8 cellular contexts compared by ENCODE assay signal in genomic region chrX:48972214-48973164, GRCh38. TPM values are rescaled to one million over a fixed set of nuclear protein-coding genes. Genes with fewer than 3 reads are reported as not detected.
DNase-seq lines count a peak whose midpoint lies in the region; ATAC-seq and TF ChIP-seq lines count a peak whose summit lies in the region.

No MANE protein-coding gene starts in this region.

- peak; percentile 55 for DNase-seq in Daoy (ENCODE audit: low read depth)
- DNase-seq in KBM-7 = peak; percentile 65
- peak; percentile 53 for DNase-seq in T1000 (lab: John Stamatoyannopoulos, UW)
- peak; percentile 34 for DNase-seq in lung (ENCODE audit: low spot score)
- DNase-seq in suprapubic skin (ENCODE audit: low spot score in 2 of 2) = no peak

- H3K4me3 ChIP-seq in ectodermal cell (ENCODE audit: insufficient read depth, low read depth, low read length) (peak overlapping the region; percentile 41), lung (no peak overlapping the region), suprapubic skin (peak overlapping the region; percentile 34)

- TF ChIP-seq EP300 in suprapubic skin (IDR thresholded peaks at IDR 0.05) = no peak

- H3K4me1 ChIP-seq in ectodermal cell (ENCODE audit: control insufficient read depth, insufficient read depth, low read length) (no peaks in the 10 kb centered on the region), lung (ENCODE audit: control insufficient read depth in 2 of 2, insufficient read depth in 2 of 2, low read length in 2 of 2) (no peaks in the 10 kb centered on the region), suprapubic skin (peaks cover 15% of the 10 kb centered on the region)

- H3K36me3 ChIP-seq in ectodermal cell (ENCODE audit: control insufficient read depth, insufficient read depth, low read length) (no peaks in the 10 kb centered on the region), lung (ENCODE audit: control insufficient read depth in 2 of 2, insufficient read depth in 2 of 2, low read length in 2 of 2) (peaks cover 2 to 15% of the 10 kb centered on the region in 2 donors), suprapubic skin (peaks cover 23% of the 10 kb centered on the region)

- WGBS in ectodermal cell, 2 experiments = 31 to 32% methylated on average over 12 to 13 of the region's 13 CpGs
- 38 to 40% methylated on average over 10 to 13 of the region's 13 CpGs for WGBS in lung, 2 donors
- 43% methylated on average over 13 of the region's 13 CpGs for WGBS in suprapubic skin

- TF ChIP-seq CTCF in lung (IDR thresholded peaks at IDR 0.05; ENCODE audit: control extremely low read depth, extremely low read depth) = no peak
- peak in 1 of 2 donors; percentile 31 for TF ChIP-seq CTCF in suprapubic skin (IDR thresholded peaks at IDR 0.05)

- ATAC-seq in lung (ENCODE audit: insufficient read depth, low FRiP score) (no peak), HG03342 (IDR thresholded peaks at IDR 0.05; ENCODE audit: unreplicated experiment) (no peak), GM21367 (IDR thresholded peaks at IDR 0.05; ENCODE audit: unreplicated experiment) (no peak)

- in situ Hi-C loops in KBM-7 (cut with MboI; ENCODE audit: low pct_unique_long_range_greater_than_20kb, low sequenced_read_pairs) = no loop called here

- H3K27ac ChIP-seq in ectodermal cell (ENCODE audit: insufficient read depth, low read depth, low read length, poor library complexity, severe bottlenecking) (no peak overlapping the region), lung (ENCODE audit: low read depth in 1 of 2, low read length in 1 of 2) (no peak overlapping the region), suprapubic skin (no peak overlapping the region)

- no peak for TF ChIP-seq POLR2A in suprapubic skin (IDR thresholded peaks at IDR 0.05)

- H3K27me3 ChIP-seq in ectodermal cell (ENCODE audit: control insufficient read depth, insufficient read depth, low read length, poor library complexity, severe bottlenecking) (no peaks in the 10 kb centered on the region), lung (ENCODE audit: control insufficient read depth, insufficient read depth) (no peaks in the 10 kb centered on the region), suprapubic skin (no peaks in the 10 kb centered on the region)

- no peaks in the 10 kb centered on the region for H3K9me3 ChIP-seq in ectodermal cell (ENCODE audit: control insufficient read depth, low read length)
- H3K9me3 ChIP-seq in lung (ENCODE audit: control insufficient read depth in 2 of 2, insufficient read depth in 1 of 2, low read length in 1 of 2) = no peaks in the 10 kb centered on the region
- H3K9me3 ChIP-seq in suprapubic skin = no peaks in the 10 kb centered on the region

RNA-seq across cellular contexts. Expression of gene KCND1, which starts 0.8 kb away (rescaled TPM):
- 0.18 and 0.46 TPM in 2 replicates for total RNA-seq in Daoy (2014; rRNA removed; shearing (Covaris generic))
- 7.7 TPM for polyA plus RNA-seq in ectodermal cell (2013, experiment 1 of 4)
- polyA plus RNA-seq in ectodermal cell (2013, experiment 2 of 4) = 7.2 TPM
- 5.9 TPM for polyA plus RNA-seq in ectodermal cell (2013, experiment 3 of 4)
- polyA plus RNA-seq in ectodermal cell (2013, experiment 4 of 4) = 6.8 TPM
- total RNA-seq in lung = 1 to 10 TPM; 1.4 to 1.7 TPM
- polyA plus RNA-seq in lung = 1 to 10 TPM in 1 of 2 donors, under 1 TPM in 1; 0.65 to 1.3 TPM
- 1 to 10 TPM in 3 of 4 donors, under 1 TPM in 1; 0.55 to 2.8 (median 1.3) TPM for total RNA-seq in suprapubic skin

RNA-seq across cellular contexts. Expression of gene OTUD5, which starts 15.1 kb away (rescaled TPM):
- total RNA-seq in Daoy (2014; rRNA removed; shearing (Covaris generic)) = 16.8 and 17.8 TPM in 2 replicates
- 60.9 TPM for polyA plus RNA-seq in ectodermal cell (2013, experiment 1 of 4)
- 66.5 TPM for polyA plus RNA-seq in ectodermal cell (2013, experiment 2 of 4)
- 50.6 TPM for polyA plus RNA-seq in ectodermal cell (2013, experiment 3 of 4)
- polyA plus RNA-seq in ectodermal cell (2013, experiment 4 of 4) = 52.6 TPM
- total RNA-seq in lung (10 to 100 TPM; 33.3 to 48.2 TPM), suprapubic skin (10 to 100 TPM; 32.3 to 50.1 (median 46.2) TPM)
- 10 to 100 TPM; 32.4 to 38.1 TPM for polyA plus RNA-seq in lung

RNA-seq across cellular contexts. Expression of gene GRIPAP1, which starts 29.6 kb away (rescaled TPM):
- total RNA-seq in Daoy (2014; rRNA removed; shearing (Covaris generic)) = 9.7 and 16.9 TPM in 2 replicates
- 50.1 TPM for polyA plus RNA-seq in ectodermal cell (2013, experiment 1 of 4)
- polyA plus RNA-seq in ectodermal cell (2013, experiment 2 of 4) = 55.0 TPM
- 37.3 TPM for polyA plus RNA-seq in ectodermal cell (2013, experiment 3 of 4)
- 43.8 TPM for polyA plus RNA-seq in ectodermal cell (2013, experiment 4 of 4)
- total RNA-seq in lung (10 to 100 TPM; 29.2 to 48.9 TPM), suprapubic skin (10 to 100 TPM; 26.8 to 67.7 (median 35.2) TPM)
- polyA plus RNA-seq in lung = 10 to 100 TPM; 30.3 to 38.1 TPM

RNA-seq across cellular contexts. Expression of gene PIM2, which starts 53.7 kb away (rescaled TPM):
- 4.6 and 6.6 TPM in 2 replicates for total RNA-seq in Daoy (2014; rRNA removed; shearing (Covaris generic))
- 12.5 TPM for polyA plus RNA-seq in ectodermal cell (2013, experiment 1 of 4)
- 13.9 TPM for polyA plus RNA-seq in ectodermal cell (2013, experiment 2 of 4)
- polyA plus RNA-seq in ectodermal cell (2013, experiment 3 of 4) = 10.5 TPM
- 11.4 TPM for polyA plus RNA-seq in ectodermal cell (2013, experiment 4 of 4)
- total RNA-seq in lung = 10 to 100 TPM; 21.7 to 36.5 TPM
- polyA plus RNA-seq in lung = 10 to 100 TPM; 14.8 to 27.4 TPM
- 10 to 100 TPM in 1 of 4 donors, 1 to 10 TPM in 3; 6.2 to 18.2 (median 8.7) TPM for total RNA-seq in suprapubic skin

Comparison
In these comparisons a context has a peak if more than half of its experiments do, and no peak if none do; other contexts are left out.
1. DNase-seq: peak in Daoy (single experiment), KBM-7 (single experiment), T1000 (single experiment) and lung (single experiment); none in suprapubic skin (0 of 2).